9 cellular contexts compared by ENCODE assay signal in genomic region chr4:146458594-146458993, GRCh38.
DNase-seq lines count a peak whose midpoint lies in the region; ATAC-seq, FAIRE-seq and TF ChIP-seq lines count a peak whose summit lies in the region.
"Had no signal": no experiment of that assay in that cellular context is flagged by ENCODE, and none has a peak within 500 bp of the region (broad histone marks: within the 10 kb centered on the region; RNA-seq: fewer than 3 reads in every experiment).

No MANE protein-coding gene starts in this region.

- ATAC-seq in GM21367 (IDR thresholded peaks at IDR 0.05; ENCODE audit: unreplicated experiment) (peak; percentile 78), HG03280 (IDR thresholded peaks at IDR 0.05; ENCODE audit: unreplicated experiment) (peak; percentile 71)
- peak; percentile 95 for ATAC-seq in activated naive CD8-positive, alpha-beta T cell treated with anti-CD3 and anti-CD28 coated beads, Interleukin-2, amount 50 U/mL, for 24 hours

- H3K4me1 Mint-ChIP-seq in activated naive CD8-positive, alpha-beta T cell treated with anti-CD3 and anti-CD28 coated beads, Interleukin-2, amount 50 U/mL, for 24 hours: peaks cover 31% of the 10 kb centered on the region

- H3K4me3 Mint-ChIP-seq in activated naive CD8-positive, alpha-beta T cell treated with anti-CD3 and anti-CD28 coated beads, Interleukin-2, amount 50 U/mL, for 24 hours: peak overlapping the region; percentile 66

- H3K4me3 ChIP-seq in coronary artery: no peak overlapping the region

- peak; percentile 79 for FAIRE-seq in GM18507 (lab: Jason Lieb, UNC)

- no peak overlapping the region for H3K27ac ChIP-seq in coronary artery

- peaks cover 4% of the 10 kb centered on the region for H3K9me3 Mint-ChIP-seq in activated naive CD8-positive, alpha-beta T cell treated with anti-CD3 and anti-CD28 coated beads, Interleukin-2, amount 50 U/mL, for 24 hours

- TF ChIP-seq CTCF in coronary artery (IDR thresholded peaks at IDR 0.05): no peak

- DNase-seq in GM18507 (ENCODE audit: extremely low spot score, insufficient read length, low read depth) (no peak), NCI-H345 treated with DMSO at 0.1 percent for 48 hours (lab: John Stamatoyannopoulos, UW; ENCODE audit: unreplicated experiment) (no peak), RKO (ENCODE audit: low spot score) (no peak), coronary artery (ENCODE audit: low spot score) (no peak)
- no peak for DNase-seq in activated naive CD8-positive, alpha-beta T cell treated with anti-CD3 and anti-CD28 coated beads, Interleukin-2, amount 50 U/mL, for 24 hours
- DNase-seq in activated CD8-positive, alpha-beta memory T cell treated with anti-CD3 and anti-CD28 coated beads, Interleukin-2, amount 50 U/mL, for 48 hours: no peak
- DNase-seq: stimulated activated CD4-positive, alpha-beta T cell treated with anti-CD3 and anti-CD28 coated beads, Interleukin-2, amount 100 ng/mL, for 48 hours had no signal

- peaks cover 16% of the 10 kb centered on the region for H3K36me3 Mint-ChIP-seq in activated naive CD8-positive, alpha-beta T cell treated with anti-CD3 and anti-CD28 coated beads, Interleukin-2, amount 50 U/mL, for 24 hours (ENCODE audit: low read depth)

- peak overlapping the region; percentile 89 for H3K27ac Mint-ChIP-seq in activated naive CD8-positive, alpha-beta T cell treated with anti-CD3 and anti-CD28 coated beads, Interleukin-2, amount 50 U/mL, for 24 hours

- no peaks in the 10 kb centered on the region for H3K27me3 Mint-ChIP-seq in activated naive CD8-positive, alpha-beta T cell treated with anti-CD3 and anti-CD28 coated beads, Interleukin-2, amount 50 U/mL, for 24 hours
